ENCODE assay signal across 8 cellular contexts in genomic region chr6:5471044-5471443, GRCh38.
A peak's percentile ranks its signal among the peaks of the same experiment; 100 is the strongest.
DNase-seq lines count a peak whose midpoint lies in the region; ATAC-seq and TF ChIP-seq lines count a peak whose summit lies in the region.

No MANE protein-coding gene starts in this region.

- DNase-seq in AG20443 (ENCODE audit: low spot score) (peak; percentile 80), PC-3 (peak; percentile 74), activated T-helper 1 cell treated with Interleukin-2 at 50 U/mL for 16 hours (ENCODE audit: low read depth) (peak; percentile 7), fibroblast of pulmonary artery (ENCODE audit: low read depth) (peak; percentile 70), neural progenitor cell (ENCODE audit: low spot score) (peak; percentile 85), testis (peak; percentile 59)
- peak; percentile 67 for DNase-seq in Jurkat, Clone E6-1 (ENCODE audit: low read depth, low spot score)

- no peaks in the 10 kb centered on the region for H3K79me2 ChIP-seq in PC-3 (ENCODE audit: low read length)
- H3K79me2 ChIP-seq in neural progenitor cell (ENCODE audit: low read depth): no peaks in the 10 kb centered on the region

- peaks cover 8% of the 10 kb centered on the region for H3K27me3 Mint-ChIP-seq in neural progenitor cell (ENCODE audit: insufficient read depth, low read depth)

- H3K27me3 ChIP-seq in PC-3 (ENCODE audit: low read length) (no peaks in the 10 kb centered on the region), neural progenitor cell (no peaks in the 10 kb centered on the region), testis (no peaks in the 10 kb centered on the region)

- CTCF ChIA-PET in PC-3 (lab: Charles Lee): interaction anchor here (0.6 to 1.2 kb wide), 10 partner anchors 13 to 396 kb away, joined by 3 to 13 read pairs (median 4); no protein-coding TSS in a partner anchor

- no peaks in the 10 kb centered on the region for H3K9me3 Mint-ChIP-seq in neural progenitor cell

- no peak for TF ChIP-seq POLR2A in testis (IDR thresholded peaks at IDR 0.05)

- peak overlapping the region; percentile 58 for H3K4me2 ChIP-seq in PC-3 (ENCODE audit: low read length)
- H3K4me2 ChIP-seq in neural progenitor cell: peak overlapping the region; percentile 76

- 35 to 45% methylated on average over 8 of the region's 8 CpGs for WGBS in testis, 2 donors

- no TSS peak for BruUV-seq in PC-3 (replicated peaks; lab: Mats Ljungman, UMichigan)

- 0 out of 2 replicates have a peak overlapping the region, but pooled peaks have one; percentile 40 for H2AFZ ChIP-seq in PC-3 (ENCODE audit: low read length)
- no peak overlapping the region for H2AFZ ChIP-seq in neural progenitor cell (replicated peaks)

- H3F3A ChIP-seq in PC-3 (ENCODE audit: low read length, unreplicated experiment) (no peaks in the 10 kb centered on the region), neural progenitor cell (ENCODE audit: low read depth) (peaks cover 29% of the 10 kb centered on the region)

- H3K4me1 Mint-ChIP-seq in neural progenitor cell: peaks cover 34% of the 10 kb centered on the region

- no peaks in the 10 kb centered on the region for H4K20me1 ChIP-seq in PC-3 (ENCODE audit: low read length)
- H4K20me1 ChIP-seq in neural progenitor cell (ENCODE audit: low read depth): no peaks in the 10 kb centered on the region

- H3K9ac ChIP-seq in PC-3 (ENCODE audit: low read length) (peak overlapping the region; percentile 50), neural progenitor cell (no peak overlapping the region)

- peak overlapping the region; percentile 78 for H3K27ac ChIP-seq in PC-3 (ENCODE audit: low read length)
- H3K27ac ChIP-seq in neural progenitor cell: peak overlapping the region; percentile 53
- H3K27ac ChIP-seq in testis: no peak overlapping the region

- no peak overlapping the region for H3K4me3 ChIP-seq in Jurkat, Clone E6-1 (ENCODE audit: low read length)
- H3K4me3 ChIP-seq in PC-3 (ENCODE audit: low read length) (no peak overlapping the region), fibroblast of pulmonary artery (replicated peaks; ENCODE audit: low read depth, low read length) (no peak overlapping the region), neural progenitor cell (peak overlapping the region; percentile 26), testis (no peak overlapping the region)

- peaks cover 4% of the 10 kb centered on the region for H3K36me3 Mint-ChIP-seq in neural progenitor cell

- H3K27ac Mint-ChIP-seq in neural progenitor cell: no peak overlapping the region

- H3K9me2 ChIP-seq in PC-3 (replicated peaks; ENCODE audit: low read length): no peaks in the 10 kb centered on the region

- ATAC-seq in GM19351 (IDR thresholded peaks at IDR 0.05; ENCODE audit: unreplicated experiment): peak; percentile 61
- peak; percentile 72 for ATAC-seq in PC-3

- TF ChIP-seq CTCF in PC-3 (conservative IDR thresholded peaks at IDR 0.05; ENCODE audit: low read depth, low read length): peak; percentile 97
- TF ChIP-seq CTCF in fibroblast of pulmonary artery (IDR thresholded peaks at IDR 0.05; ENCODE audit: low read length, missing control alignments): peak; percentile 96
- TF ChIP-seq CTCF in neural progenitor cell (IDR thresholded peaks at IDR 0.05): peak; percentile 95
- TF ChIP-seq CTCF in testis (IDR thresholded peaks at IDR 0.05): peak in 2 of 3 experiments; percentile 22 to 69

- H3K36me3 ChIP-seq in PC-3 (ENCODE audit: low read depth, low read length) (no peaks in the 10 kb centered on the region), neural progenitor cell (no peaks in the 10 kb centered on the region), testis (ENCODE audit: low read depth, missing control alignments) (no peaks in the 10 kb centered on the region)

- POLR2A ChIA-PET in PC-3 (lab: Charles Lee; ENCODE audit: unreplicated experiment): no interaction called here

- no peak overlapping the region for H3K4me3 Mint-ChIP-seq in neural progenitor cell

- peaks cover 30% of the 10 kb centered on the region for H3K4me1 ChIP-seq in PC-3 (ENCODE audit: insufficient read depth, low read length)
- H3K4me1 ChIP-seq in neural progenitor cell: peaks cover 50% of the 10 kb centered on the region
- H3K4me1 ChIP-seq in testis: no peaks in the 10 kb centered on the region

- intact Hi-C loops in PC-3 (cut with micrococcal nuclease): loop anchor here (1.0 to 5.0 kb wide), 7 partner anchors 27 to 1076 kb away; no protein-coding TSS in a partner anchor
- intact Hi-C loops in testis (cut with DNase I; ENCODE audit: low total_unique reads): no loop called here

- H3K9me3 ChIP-seq in PC-3 (ENCODE audit: low read length): no peaks in the 10 kb centered on the region
- H3K9me3 ChIP-seq in neural progenitor cell (ENCODE audit: low read depth): no peaks in the 10 kb centered on the region
- no peaks in the 10 kb centered on the region for H3K9me3 ChIP-seq in testis

Comparison
In these comparisons a context has a peak if more than half of its experiments do, and no peak if none do; other contexts are left out.
1. DNase-seq: peak in every context shown above with its lines; median percentile 85 in neural progenitor cell; 80 in AG20443; 74 in PC-3; 70 in fibroblast of pulmonary artery; 67 in Jurkat, Clone E6-1; 59 in testis; 7 in activated T-helper 1 cell treated with Interleukin-2 at 50 U/mL for 16 hours.
2. H3K27ac ChIP-seq: peak in PC-3 (single experiment) and neural progenitor cell (single experiment); none in testis (0 of 2).
3. CTCF ChIP-seq: peak in every context shown above with its lines; median percentile 97 in PC-3; 96 in fibroblast of pulmonary artery; 95 in neural progenitor cell; 46 in testis.